ENCODE assay signal across 6 cellular contexts in the genomic region with DNA sequence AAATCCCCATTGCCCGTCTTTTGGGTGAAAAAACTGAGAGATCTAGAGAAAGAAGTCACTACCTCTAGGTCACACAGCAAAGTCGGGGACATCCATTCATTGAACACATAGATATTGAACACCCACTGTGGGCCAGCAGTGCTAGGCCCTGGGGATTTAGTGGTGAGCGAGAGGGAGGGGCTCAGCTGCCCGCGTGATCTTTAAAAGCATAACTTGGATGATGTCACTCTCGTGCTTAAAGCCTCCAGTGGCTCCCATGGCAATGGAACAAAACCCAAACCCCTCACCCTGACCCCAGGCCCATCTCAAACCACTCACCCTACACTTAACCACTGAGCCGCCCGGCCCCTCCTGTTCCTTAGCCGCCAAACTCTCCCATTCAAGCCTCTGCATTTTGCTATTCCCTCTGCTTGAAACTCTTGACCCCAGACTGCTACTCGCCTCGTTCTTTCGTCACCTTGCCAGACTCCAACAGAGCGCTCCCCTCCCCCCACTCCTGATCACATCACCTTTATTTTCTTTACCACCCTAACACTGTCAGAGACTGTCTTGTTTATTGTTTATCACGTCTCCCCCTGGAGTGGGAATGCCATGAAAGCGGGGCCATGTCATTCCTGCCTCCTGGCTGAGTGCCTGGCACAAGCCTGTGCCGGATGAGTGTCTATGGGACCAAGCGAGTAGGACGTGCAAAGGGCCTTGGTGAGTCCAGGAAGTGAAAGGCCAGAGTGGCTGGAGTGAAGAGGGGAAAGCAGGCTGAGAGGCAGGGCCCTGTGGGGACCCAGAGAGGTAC. TPM values are rescaled to one million over a fixed set of nuclear protein-coding genes. Genes with fewer than 3 reads are reported as not detected.
DNase-seq lines count a peak whose midpoint lies in the region; ATAC-seq and TF ChIP-seq lines count a peak whose summit lies in the region.

No MANE protein-coding gene starts in this region.

- H3K4me1 ChIP-seq in BE2C = peaks cover 5% of the 10 kb centered on the region
- H3K4me1 ChIP-seq in NT2/D1 (ENCODE audit: insufficient read depth, insufficient read length) = peaks cover 39% of the 10 kb centered on the region

- H3K36me3 ChIP-seq in BE2C (no peaks in the 10 kb centered on the region), NT2/D1 (ENCODE audit: insufficient read depth, insufficient read length, low read length) (peaks cover 21% of the 10 kb centered on the region)

- H3K27me3 ChIP-seq in BE2C (no peaks in the 10 kb centered on the region), NT2/D1 (ENCODE audit: insufficient read depth, insufficient read length) (peaks cover 34% of the 10 kb centered on the region)

- peaks cover 38 to 56% of the 10 kb centered on the region in 2 donors for H3K4me1 Mint-ChIP-seq in stimulated activated naive B cell treated with anti-CD40 and anti-IgM and Interleukin-4, amounts not matched to agents 10 μg/mL and 1 μg/mL and 100 μg/mL, for 72 hours

- H3K9me3 Mint-ChIP-seq in stimulated activated naive B cell treated with anti-CD40 and anti-IgM and Interleukin-4, amounts not matched to agents 10 μg/mL and 1 μg/mL and 100 μg/mL, for 72 hours = no peaks in the 10 kb centered on the region

- peak overlapping the region; percentile 44 for H3K27ac Mint-ChIP-seq in stimulated activated naive B cell treated with anti-CD40 and anti-IgM and Interleukin-4, amounts not matched to agents 10 μg/mL and 1 μg/mL and 100 μg/mL, for 72 hours

- peaks cover 24 to 33% of the 10 kb centered on the region in 2 donors for H3K36me3 Mint-ChIP-seq in stimulated activated naive B cell treated with anti-CD40 and anti-IgM and Interleukin-4, amounts not matched to agents 10 μg/mL and 1 μg/mL and 100 μg/mL, for 72 hours

- TF ChIP-seq CTCF in BE2C (IDR thresholded peaks at IDR 0.05; ENCODE audit: low read depth, low read length) (no peak), epithelial cell of proximal tubule (conservative IDR thresholded peaks at IDR 0.05; ENCODE audit: low read depth, low read length) (no peak)

- peak overlapping the region; percentile 65 to 84 for H3K4me3 Mint-ChIP-seq in stimulated activated naive B cell treated with anti-CD40 and anti-IgM and Interleukin-4, amounts not matched to agents 10 μg/mL and 1 μg/mL and 100 μg/mL, for 72 hours

- ATAC-seq in GM21723 (IDR thresholded peaks at IDR 0.05; ENCODE audit: unreplicated experiment) = peak; percentile 15
- ATAC-seq in stimulated activated naive B cell treated with anti-CD40 and anti-IgM and Interleukin-4, amounts not matched to agents 10 μg/mL and 1 μg/mL and 100 μg/mL, for 72 hours (replicated peaks) = peak; percentile 55 to 60

- peaks cover 7 to 19% of the 10 kb centered on the region in 2 donors for H3K27me3 Mint-ChIP-seq in stimulated activated naive B cell treated with anti-CD40 and anti-IgM and Interleukin-4, amounts not matched to agents 10 μg/mL and 1 μg/mL and 100 μg/mL, for 72 hours

- no peaks in the 10 kb centered on the region for H3K9me3 ChIP-seq in BE2C
- no peaks in the 10 kb centered on the region for H3K9me3 ChIP-seq in NT2/D1 (ENCODE audit: insufficient read depth, low read length)

- H3K4me3 ChIP-seq in BE2C (ENCODE audit: low read depth, low read length) (peak overlapping the region; percentile 55), NT2/D1 (ENCODE audit: insufficient read length, low read depth) (peak overlapping the region; percentile 27), epithelial cell of proximal tubule (ENCODE audit: low read depth, low read length) (peak overlapping the region; percentile 59)

- DNase-seq in BE2C (peak; percentile 52), NT2/D1 (ENCODE audit: low read depth, low spot score) (no peak), epithelial cell of proximal tubule (ENCODE audit: low read depth) (no peak), COR-L47 (lab: John Stamatoyannopoulos, UW) (no peak)
- no peak for DNase-seq in stimulated activated naive B cell treated with anti-CD40 and anti-IgM and Interleukin-4, amounts not matched to agents 10 μg/mL and 1 μg/mL and 100 μg/mL, for 72 hours

- H3K9ac ChIP-seq in NT2/D1 (ENCODE audit: insufficient read length, low read depth) = peak overlapping the region; percentile 44

RNA-seq across cellular contexts. Expression of gene PIP5KL1, which starts 0.7 kb away (rescaled TPM):
- 0.74 TPM for polyA plus RNA-seq in BE2C (2012; ENCODE audit: insufficient read depth, insufficient read length, low read depth)
- total RNA-seq in epithelial cell of proximal tubule = 0.87 and 6.9 TPM in 2 replicates

RNA-seq across cellular contexts. Expression of gene DPM2, which starts 6.4 kb away (rescaled TPM):
- polyA plus RNA-seq in BE2C (2012; ENCODE audit: insufficient read depth, insufficient read length, low read depth) = 137 TPM
- total RNA-seq in epithelial cell of proximal tubule = 26.2 and 26.5 TPM in 2 replicates

RNA-seq across cellular contexts. Expression of gene ST6GALNAC4, which starts 14.4 kb away (rescaled TPM):
- polyA plus RNA-seq in BE2C (2012; ENCODE audit: insufficient read depth, insufficient read length, low read depth) = 39.4 TPM
- 27.4 and 28.2 TPM in 2 replicates for total RNA-seq in epithelial cell of proximal tubule

RNA-seq across cellular contexts. Expression of gene ST6GALNAC6, which starts 31.9 kb away (rescaled TPM):
- 40.4 TPM for polyA plus RNA-seq in BE2C (2012; ENCODE audit: insufficient read depth, insufficient read length, low read depth)
- total RNA-seq in epithelial cell of proximal tubule = 23.5 and 25.8 TPM in 2 replicates

RNA-seq across cellular contexts. Expression of gene EEIG1, which starts 49.5 kb away (rescaled TPM):
- 30.7 TPM for polyA plus RNA-seq in BE2C (2012; ENCODE audit: insufficient read depth, insufficient read length, low read depth)
- total RNA-seq in epithelial cell of proximal tubule = 3.9 and 5.0 TPM in 2 replicates
